Comparison of ENCODE assay signal across 7 cellular contexts in the genomic region with DNA sequence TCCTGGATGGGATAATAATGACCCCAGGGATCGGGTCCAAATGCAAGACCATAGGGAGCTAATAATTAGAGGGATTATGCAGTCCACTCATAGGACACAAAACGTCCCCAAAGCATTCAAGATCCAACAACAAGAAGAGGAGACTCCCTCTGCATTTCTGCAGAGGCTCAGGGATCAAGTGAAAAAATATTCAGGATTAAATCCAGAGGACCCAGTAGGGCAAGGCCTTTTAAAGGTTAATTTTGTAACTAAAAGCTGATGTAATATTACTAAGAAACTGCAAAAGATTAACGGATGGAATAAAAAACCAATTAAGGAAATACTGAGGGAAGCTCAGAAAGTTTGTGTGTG. TPM values are rescaled to one million over a fixed set of nuclear protein-coding genes. Genes with fewer than 3 reads are reported as not detected.
DNase-seq lines count a peak whose midpoint lies in the region; ATAC-seq, FAIRE-seq and TF ChIP-seq lines count a peak whose summit lies in the region.

No MANE protein-coding gene starts in this region.

- H3K27me3 Mint-ChIP-seq in H9 (ENCODE audit: low read depth): no peaks in the 10 kb centered on the region

- H3K9ac ChIP-seq in H9 (ENCODE audit: extremely low read depth, insufficient read length, low read length) (no peak overlapping the region), SU-DHL-6 (ENCODE audit: low read length) (peak overlapping the region; percentile 81)

- no peaks in the 10 kb centered on the region; a peak in 1 of 5 replicates for H3K9me3 Mint-ChIP-seq in H9

- no peaks in the 10 kb centered on the region; a peak in 1 of 7 replicates for H3K36me3 Mint-ChIP-seq in H9 (ENCODE audit: insufficient read depth in 1 of 3, low read depth in 3 of 3)

- no peak overlapping the region for H4K5ac ChIP-seq in H9 (ENCODE audit: insufficient read length, low read depth, low read length)

- H3K4ac ChIP-seq in H9 (ENCODE audit: low read depth, low read length): no peak overlapping the region

- FAIRE-seq in small intestine (lab: Jason Lieb, UNC): no peak

- no peaks in the 10 kb centered on the region for H3K9me2 ChIP-seq in SU-DHL-6 (replicated peaks; ENCODE audit: insufficient read depth, low read length)

- no peak for TF ChIP-seq CTCF in H9 (conservative IDR thresholded peaks at IDR 0.05)
- TF ChIP-seq CTCF in SU-DHL-6 (IDR thresholded peaks at IDR 0.05; ENCODE audit: insufficient read depth, low read length, poor library complexity, severe bottlenecking): no peak
- TF ChIP-seq CTCF in foreskin fibroblast (IDR thresholded peaks at IDR 0.05; ENCODE audit: low read depth, low read length): no peak
- no peak for TF ChIP-seq CTCF in mucosa of descending colon (IDR thresholded peaks at IDR 0.05)

- H3K9me3 ChIP-seq in H9 (ENCODE audit: control insufficient read depth, low read depth, low read length) (no peaks in the 10 kb centered on the region), SU-DHL-6 (ENCODE audit: insufficient read depth, low read length) (no peaks in the 10 kb centered on the region), small intestine (ENCODE audit: control insufficient read depth, low read depth) (no peaks in the 10 kb centered on the region), mucosa of descending colon (no peaks in the 10 kb centered on the region)

- peaks cover 21% of the 10 kb centered on the region for H3F3A ChIP-seq in SU-DHL-6 (ENCODE audit: insufficient read depth)

- WGBS in H9 (ENCODE audit: extremely low coverage, insufficient read length, low lambda C conversion rate): no CpG with 5 or more reads among the region's 3 CpGs
- WGBS in small intestine, 3 donors: 23 to 28% (median 24%) methylated on average over 3 of the region's 3 CpGs

- no peak for ATAC-seq in mucosa of descending colon

- no peak overlapping the region for H3K56ac ChIP-seq in H9 (ENCODE audit: insufficient read length, low read depth, low read length)

- H3K4me1 ChIP-seq in H9 (ENCODE audit: insufficient read depth, low read length) (peaks cover 3% of the 10 kb centered on the region; the same call in 1 of the 2 replicates), small intestine (ENCODE audit: control insufficient read depth in 2 of 2, insufficient read depth in 1 of 2, low read depth in 1 of 2, low read length in 1 of 2) (peaks cover 4 to 9% of the 10 kb centered on the region in 2 donors), mucosa of descending colon (ENCODE audit: low read depth) (peaks cover 43% of the 10 kb centered on the region)

- peaks cover 4% of the 10 kb centered on the region for H3K23me2 ChIP-seq in H9 (ENCODE audit: insufficient read length, low read depth, low read length, poor library complexity, severe bottlenecking)

- peak overlapping the region; percentile 96 to 99 (median 99) for H3K27ac Mint-ChIP-seq in H9

- no peak overlapping the region for H3K14ac ChIP-seq in H9 (ENCODE audit: insufficient read depth, low read length)

- H3K27ac ChIP-seq in H9 (ENCODE audit: insufficient read length, low read depth, low read length): peak overlapping the region; percentile 97
- peak overlapping the region; percentile 94 for H3K27ac ChIP-seq in SU-DHL-6 (ENCODE audit: low read depth, low read length)
- H3K27ac ChIP-seq in small intestine (ENCODE audit: low read depth in 1 of 2, low read length in 1 of 2): peak overlapping the region; percentile 12 to 97

- H3K4me3 Mint-ChIP-seq in H9: peak overlapping the region; percentile 44 to 84

- H3K4me2 ChIP-seq in H9 (ENCODE audit: insufficient read depth, insufficient read length, low read length): no peak overlapping the region
- H3K4me2 ChIP-seq in SU-DHL-6 (ENCODE audit: low read depth, low read length, poor library complexity, severe bottlenecking): peak overlapping the region; percentile 85

- H4K91ac ChIP-seq in H9 (ENCODE audit: insufficient read length, low read depth, low read length): no peak overlapping the region

- no peak overlapping the region for H3T11ph ChIP-seq in H9 (ENCODE audit: low read length)

- H3K4me3 ChIP-seq in SU-DHL-6 (ENCODE audit: insufficient read depth, low read length, poor library complexity, severe bottlenecking): peak overlapping the region; percentile 45
- H3K4me3 ChIP-seq in foreskin fibroblast (ENCODE audit: low read depth in 1 of 2, low read length in 2 of 2): peak overlapping the region; percentile 42 to 46
- H3K4me3 ChIP-seq in small intestine (ENCODE audit: low read depth in 1 of 2, low read length in 2 of 2): no peak overlapping the region
- H3K4me3 ChIP-seq in mucosa of descending colon: no peak overlapping the region

- no peak overlapping the region for H2BK12ac ChIP-seq in H9 (ENCODE audit: insufficient read length, low read depth, low read length)

- no peak overlapping the region for H2BK120ac ChIP-seq in H9 (ENCODE audit: low read depth, low read length, poor library complexity, severe bottlenecking)

- no peaks in the 10 kb centered on the region for H3K36me3 ChIP-seq in SU-DHL-6 (ENCODE audit: low read length)
- no peaks in the 10 kb centered on the region for H3K36me3 ChIP-seq in small intestine (ENCODE audit: control insufficient read depth in 2 of 2, insufficient read depth in 2 of 2, low read length in 2 of 2)
- no peaks in the 10 kb centered on the region for H3K36me3 ChIP-seq in mucosa of descending colon (ENCODE audit: low read depth)

- H2AK5ac ChIP-seq in H9 (ENCODE audit: insufficient read length, low read length): no peak overlapping the region

- H2BK20ac ChIP-seq in H9 (ENCODE audit: low read depth, low read length, poor library complexity, severe bottlenecking): no peak overlapping the region

- DNase-seq in H9: no peak
- DNase-seq in foreskin fibroblast: no peak
- DNase-seq in small intestine: no peak
- DNase-seq in NCI-H187 treated with DMSO at 0.1 percent for 48 hours (lab: John Stamatoyannopoulos, UW): no peak
- DNase-seq in NCI-H1436 (lab: John Stamatoyannopoulos, UW): no peak
- no peak for DNase-seq in mucosa of descending colon

- no peaks in the 10 kb centered on the region for H4K20me1 ChIP-seq in H9 (ENCODE audit: control insufficient read depth, insufficient read depth, insufficient read length)
- H4K20me1 ChIP-seq in SU-DHL-6 (ENCODE audit: low read depth, low read length): no peaks in the 10 kb centered on the region

- no peaks in the 10 kb centered on the region for H3K79me1 ChIP-seq in H9 (ENCODE audit: insufficient read depth, low read depth, low read length, poor library complexity, severe bottlenecking)

- H3K18ac ChIP-seq in H9 (ENCODE audit: insufficient read length, low read depth, low read length): no peak overlapping the region

- intact Hi-C loops in mucosa of descending colon (cut with DNase I, micrococcal nuclease): no loop called here

- no peak overlapping the region for H2BK5ac ChIP-seq in H9 (ENCODE audit: insufficient read length, low read length)

- H4K8ac ChIP-seq in H9 (replicated peaks; ENCODE audit: insufficient read length, low read depth, low read length): no peak overlapping the region

- H3K23ac ChIP-seq in H9 (ENCODE audit: insufficient read length, low read depth, low read length): no peak overlapping the region

- peaks cover 45 to 61% of the 10 kb centered on the region in 2 experiments for H3K4me1 Mint-ChIP-seq in H9

- no peak overlapping the region for H2BK15ac ChIP-seq in H9 (ENCODE audit: low read depth, low read length)

- H3K79me2 ChIP-seq in H9 (ENCODE audit: insufficient read depth, low read length) (no peaks in the 10 kb centered on the region), SU-DHL-6 (ENCODE audit: insufficient read depth, low read length) (peaks cover 4% of the 10 kb centered on the region; the same call in 1 of the 2 replicates)

- H3K27me3 ChIP-seq in H9 (ENCODE audit: insufficient read depth, low read length): no peaks in the 10 kb centered on the region
- no peaks in the 10 kb centered on the region for H3K27me3 ChIP-seq in SU-DHL-6 (ENCODE audit: low read length)
- H3K27me3 ChIP-seq in small intestine (ENCODE audit: control insufficient read depth in 2 of 2, insufficient read depth in 2 of 2, low read length in 2 of 2): no peaks in the 10 kb centered on the region

- H2AFZ ChIP-seq in H9 (ENCODE audit: low read length) (no peak overlapping the region), SU-DHL-6 (ENCODE audit: low read depth, low read length, severe bottlenecking) (peak overlapping the region; percentile 30)

RNA-seq across cellular contexts. Expression of gene HLA-A, which starts 22.2 kb away (rescaled TPM):
- total RNA-seq in H9 (2021) (248 and 252 TPM in 2 replicates), mucosa of descending colon (1,000 to 10,000 TPM in 2 of 3 donors, 100 to 1,000 TPM in 1; 833 to 1,988 (median 1,901) TPM)
- 1,000 to 10,000 TPM in 2 of 3 donors, 100 to 1,000 TPM in 1; 844 to 1,584 (median 1,194) TPM for polyA plus RNA-seq in small intestine

Comparison
In these comparisons a context has a peak if more than half of its experiments do, and no peak if none do; other contexts are left out.
1. H3K4me3 ChIP-seq: peak in SU-DHL-6 (single experiment) and foreskin fibroblast (2 of 2); none in small intestine (0 of 2) and mucosa of descending colon (single experiment).
2. Peak in every context shown above with its lines, with median percentiles within 50 percentile points of each other: H3K27ac ChIP-seq.